Comparison of ENCODE assay signal across 1 cellular context in genomic region chr17:17445296-17445924, GRCh38.
A peak's percentile ranks its signal among the peaks of the same experiment; 100 is the strongest.
TF ChIP-seq lines count a peak whose summit lies in the region.

No MANE protein-coding gene starts in this region.

TF ChIP-seq in HepG2, 621 proteins besides CTCF, POLR2A, EP300 and RAD21 (continued from another document and continues in another):
- TF ChIP-seq FOXC1 (CRISPR knock-in tag; IDR thresholded peaks at IDR 0.05; ENCODE audit: borderline replicate concordance) (peak; percentile 9; the same call in 1 of the 2 replicates), ZNF383 (CRISPR knock-in tag; IDR thresholded peaks at IDR 0.05; ENCODE audit: borderline replicate concordance) (no peak), CHD2 (IDR thresholded peaks at IDR 0.05; ENCODE audit: low read depth, low read length) (no peak), TSC22D2 (CRISPR knock-in tag; IDR thresholded peaks at IDR 0.05; ENCODE audit: borderline replicate concordance) (no peak), BCL6 (CRISPR knock-in tag; IDR thresholded peaks at IDR 0.05) (no peak), ZNF776 (CRISPR knock-in tag; IDR thresholded peaks at IDR 0.05) (no peak), HOXA3 (CRISPR knock-in tag; IDR thresholded peaks at IDR 0.05) (no peak), ZNF513 (CRISPR knock-in tag; conservative IDR thresholded peaks at IDR 0.05) (no peak), TOE1 (CRISPR knock-in tag; IDR thresholded peaks at IDR 0.05) (no peak), ZGPAT (CRISPR knock-in tag; IDR thresholded peaks at IDR 0.05) (no peak), SALL2 (CRISPR knock-in tag; IDR thresholded peaks at IDR 0.05) (no peak), SUZ12 (IDR thresholded peaks at IDR 0.05; ENCODE audit: low read depth, low read length) (no peak), ZNF570 (CRISPR knock-in tag; IDR thresholded peaks at IDR 0.05; ENCODE audit: borderline replicate concordance) (no peak), BATF2 (CRISPR knock-in tag; IDR thresholded peaks at IDR 0.05) (no peak), PPARG (CRISPR knock-in tag; conservative IDR thresholded peaks at IDR 0.05) (peak; percentile 32; the same call in 1 of the 2 replicates), TEAD3 (CRISPR knock-in tag; optimal IDR thresholded peaks at IDR 0.05; ENCODE audit: borderline replicate concordance) (no peak), FOSL1 (CRISPR knock-in tag; IDR thresholded peaks at IDR 0.05; ENCODE audit: borderline replicate concordance) (no peak), PHB2 (IDR thresholded peaks at IDR 0.05; ENCODE audit: partially characterized antibody) (no peak), ZNF607 (CRISPR knock-in tag; IDR thresholded peaks at IDR 0.05; ENCODE audit: borderline replicate concordance) (0 out of 2 replicates have a peak, but pooled peaks have one; percentile 40), PRDM4 (CRISPR knock-in tag; IDR thresholded peaks at IDR 0.05; ENCODE audit: borderline replicate concordance) (no peak; the same call in 1 of the 2 replicates), RORA (CRISPR knock-in tag; IDR thresholded peaks at IDR 0.05) (no peak), ASH2L (IDR thresholded peaks at IDR 0.05; ENCODE audit: insufficient read length, low read depth, low read length) (no peak), SP4 (CRISPR knock-in tag; IDR thresholded peaks at IDR 0.05) (no peak), ZFP62 (CRISPR knock-in tag; IDR thresholded peaks at IDR 0.05) (no peak), RBFOX2 (IDR thresholded peaks at IDR 0.05; ENCODE audit: low read depth, low read length) (peak; percentile 57; the same call in 1 of the 2 replicates), NRL (CRISPR knock-in tag; IDR thresholded peaks at IDR 0.05; ENCODE audit: borderline replicate concordance) (0 out of 2 replicates have a peak, but pooled peaks have one; percentile 27), NONO (IDR thresholded peaks at IDR 0.05) (no peak), NONO (CRISPR knock-in tag; conservative IDR thresholded peaks at IDR 0.05) (peak; percentile 39; the same call in 1 of the 2 replicates), DRAP1 (CRISPR knock-in tag; IDR thresholded peaks at IDR 0.05) (peak; percentile 33; the same call in 1 of the 2 replicates), ZSCAN20 (CRISPR knock-in tag; IDR thresholded peaks at IDR 0.05; ENCODE audit: borderline replicate concordance) (no peak), ZNF230 (CRISPR knock-in tag; IDR thresholded peaks at IDR 0.05) (no peak), GFI1 (CRISPR knock-in tag; IDR thresholded peaks at IDR 0.05; ENCODE audit: borderline replicate concordance) (no peak), NFRKB (IDR thresholded peaks at IDR 0.05) (no peak), ZNF205 (CRISPR knock-in tag; IDR thresholded peaks at IDR 0.05) (0 out of 2 replicates have a peak, but pooled peaks have one; percentile 9), TERF1 (CRISPR knock-in tag; IDR thresholded peaks at IDR 0.05) (no peak), MIER3 (CRISPR knock-in tag; IDR thresholded peaks at IDR 0.05; ENCODE audit: borderline replicate concordance) (no peak), PITX1 (CRISPR knock-in tag; IDR thresholded peaks at IDR 0.05) (no peak), ZNF501 (CRISPR knock-in tag; IDR thresholded peaks at IDR 0.05) (no peak; the same call in none of the 2 replicates), FOXO1 (CRISPR knock-in tag; IDR thresholded peaks at IDR 0.05) (no peak; the same call in 1 of the 2 replicates), GATAD1 (CRISPR knock-in tag; IDR thresholded peaks at IDR 0.05) (no peak)
- TF ChIP-seq, protein P1, sequence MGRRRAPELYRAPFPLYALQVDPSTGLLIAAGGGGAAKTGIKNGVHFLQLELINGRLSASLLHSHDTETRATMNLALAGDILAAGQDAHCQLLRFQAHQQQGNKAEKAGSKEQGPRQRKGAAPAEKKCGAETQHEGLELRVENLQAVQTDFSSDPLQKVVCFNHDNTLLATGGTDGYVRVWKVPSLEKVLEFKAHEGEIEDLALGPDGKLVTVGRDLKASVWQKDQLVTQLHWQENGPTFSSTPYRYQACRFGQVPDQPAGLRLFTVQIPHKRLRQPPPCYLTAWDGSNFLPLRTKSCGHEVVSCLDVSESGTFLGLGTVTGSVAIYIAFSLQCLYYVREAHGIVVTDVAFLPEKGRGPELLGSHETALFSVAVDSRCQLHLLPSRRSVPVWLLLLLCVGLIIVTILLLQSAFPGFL (CRISPR knock-in tag; IDR thresholded peaks at IDR 0.05): no peak
- TF ChIP-seq, protein P2, sequence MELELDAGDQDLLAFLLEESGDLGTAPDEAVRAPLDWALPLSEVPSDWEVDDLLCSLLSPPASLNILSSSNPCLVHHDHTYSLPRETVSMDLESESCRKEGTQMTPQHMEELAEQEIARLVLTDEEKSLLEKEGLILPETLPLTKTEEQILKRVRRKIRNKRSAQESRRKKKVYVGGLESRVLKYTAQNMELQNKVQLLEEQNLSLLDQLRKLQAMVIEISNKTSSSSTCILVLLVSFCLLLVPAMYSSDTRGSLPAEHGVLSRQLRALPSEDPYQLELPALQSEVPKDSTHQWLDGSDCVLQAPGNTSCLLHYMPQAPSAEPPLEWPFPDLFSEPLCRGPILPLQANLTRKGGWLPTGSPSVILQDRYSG (CRISPR knock-in tag; IDR thresholded peaks at IDR 0.05): no peak
- TF ChIP-seq, protein P3, sequence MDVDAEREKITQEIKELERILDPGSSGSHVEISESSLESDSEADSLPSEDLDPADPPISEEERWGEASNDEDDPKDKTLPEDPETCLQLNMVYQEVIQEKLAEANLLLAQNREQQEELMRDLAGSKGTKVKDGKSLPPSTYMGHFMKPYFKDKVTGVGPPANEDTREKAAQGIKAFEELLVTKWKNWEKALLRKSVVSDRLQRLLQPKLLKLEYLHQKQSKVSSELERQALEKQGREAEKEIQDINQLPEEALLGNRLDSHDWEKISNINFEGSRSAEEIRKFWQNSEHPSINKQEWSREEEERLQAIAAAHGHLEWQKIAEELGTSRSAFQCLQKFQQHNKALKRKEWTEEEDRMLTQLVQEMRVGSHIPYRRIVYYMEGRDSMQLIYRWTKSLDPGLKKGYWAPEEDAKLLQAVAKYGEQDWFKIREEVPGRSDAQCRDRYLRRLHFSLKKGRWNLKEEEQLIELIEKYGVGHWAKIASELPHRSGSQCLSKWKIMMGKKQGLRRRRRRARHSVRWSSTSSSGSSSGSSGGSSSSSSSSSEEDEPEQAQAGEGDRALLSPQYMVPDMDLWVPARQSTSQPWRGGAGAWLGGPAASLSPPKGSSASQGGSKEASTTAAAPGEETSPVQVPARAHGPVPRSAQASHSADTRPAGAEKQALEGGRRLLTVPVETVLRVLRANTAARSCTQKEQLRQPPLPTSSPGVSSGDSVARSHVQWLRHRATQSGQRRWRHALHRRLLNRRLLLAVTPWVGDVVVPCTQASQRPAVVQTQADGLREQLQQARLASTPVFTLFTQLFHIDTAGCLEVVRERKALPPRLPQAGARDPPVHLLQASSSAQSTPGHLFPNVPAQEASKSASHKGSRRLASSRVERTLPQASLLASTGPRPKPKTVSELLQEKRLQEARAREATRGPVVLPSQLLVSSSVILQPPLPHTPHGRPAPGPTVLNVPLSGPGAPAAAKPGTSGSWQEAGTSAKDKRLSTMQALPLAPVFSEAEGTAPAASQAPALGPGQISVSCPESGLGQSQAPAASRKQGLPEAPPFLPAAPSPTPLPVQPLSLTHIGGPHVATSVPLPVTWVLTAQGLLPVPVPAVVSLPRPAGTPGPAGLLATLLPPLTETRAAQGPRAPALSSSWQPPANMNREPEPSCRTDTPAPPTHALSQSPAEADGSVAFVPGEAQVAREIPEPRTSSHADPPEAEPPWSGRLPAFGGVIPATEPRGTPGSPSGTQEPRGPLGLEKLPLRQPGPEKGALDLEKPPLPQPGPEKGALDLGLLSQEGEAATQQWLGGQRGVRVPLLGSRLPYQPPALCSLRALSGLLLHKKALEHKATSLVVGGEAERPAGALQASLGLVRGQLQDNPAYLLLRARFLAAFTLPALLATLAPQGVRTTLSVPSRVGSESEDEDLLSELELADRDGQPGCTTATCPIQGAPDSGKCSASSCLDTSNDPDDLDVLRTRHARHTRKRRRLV (CRISPR knock-in tag; IDR thresholded peaks at IDR 0.05): no peak; the same call in 1 of the 2 replicates
- TF ChIP-seq, protein P4, sequence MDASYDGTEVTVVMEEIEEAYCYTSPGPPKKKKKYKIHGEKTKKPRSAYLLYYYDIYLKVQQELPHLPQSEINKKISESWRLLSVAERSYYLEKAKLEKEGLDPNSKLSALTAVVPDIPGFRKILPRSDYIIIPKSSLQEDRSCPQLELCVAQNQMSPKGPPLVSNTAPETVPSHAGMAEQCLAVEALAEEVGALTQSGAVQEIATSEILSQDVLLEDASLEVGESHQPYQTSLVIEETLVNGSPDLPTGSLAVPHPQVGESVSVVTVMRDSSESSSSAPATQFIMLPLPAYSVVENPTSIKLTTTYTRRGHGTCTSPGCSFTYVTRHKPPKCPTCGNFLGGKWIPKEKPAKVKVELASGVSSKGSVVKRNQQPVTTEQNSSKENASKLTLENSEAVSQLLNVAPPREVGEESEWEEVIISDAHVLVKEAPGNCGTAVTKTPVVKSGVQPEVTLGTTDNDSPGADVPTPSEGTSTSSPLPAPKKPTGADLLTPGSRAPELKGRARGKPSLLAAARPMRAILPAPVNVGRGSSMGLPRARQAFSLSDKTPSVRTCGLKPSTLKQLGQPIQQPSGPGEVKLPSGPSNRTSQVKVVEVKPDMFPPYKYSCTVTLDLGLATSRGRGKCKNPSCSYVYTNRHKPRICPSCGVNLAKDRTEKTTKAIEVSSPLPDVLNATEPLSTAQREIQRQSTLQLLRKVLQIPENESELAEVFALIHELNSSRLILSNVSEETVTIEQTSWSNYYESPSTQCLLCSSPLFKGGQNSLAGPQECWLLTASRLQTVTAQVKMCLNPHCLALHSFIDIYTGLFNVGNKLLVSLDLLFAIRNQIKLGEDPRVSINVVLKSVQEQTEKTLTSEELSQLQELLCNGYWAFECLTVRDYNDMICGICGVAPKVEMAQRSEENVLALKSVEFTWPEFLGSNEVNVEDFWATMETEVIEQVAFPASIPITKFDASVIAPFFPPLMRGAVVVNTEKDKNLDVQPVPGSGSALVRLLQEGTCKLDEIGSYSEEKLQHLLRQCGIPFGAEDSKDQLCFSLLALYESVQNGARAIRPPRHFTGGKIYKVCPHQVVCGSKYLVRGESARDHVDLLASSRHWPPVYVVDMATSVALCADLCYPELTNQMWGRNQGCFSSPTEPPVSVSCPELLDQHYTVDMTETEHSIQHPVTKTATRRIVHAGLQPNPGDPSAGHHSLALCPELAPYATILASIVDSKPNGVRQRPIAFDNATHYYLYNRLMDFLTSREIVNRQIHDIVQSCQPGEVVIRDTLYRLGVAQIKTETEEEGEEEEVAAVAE (CRISPR knock-in tag; IDR thresholded peaks at IDR 0.05; ENCODE audit: borderline replicate concordance): no peak
- TF ChIP-seq, protein P5, sequence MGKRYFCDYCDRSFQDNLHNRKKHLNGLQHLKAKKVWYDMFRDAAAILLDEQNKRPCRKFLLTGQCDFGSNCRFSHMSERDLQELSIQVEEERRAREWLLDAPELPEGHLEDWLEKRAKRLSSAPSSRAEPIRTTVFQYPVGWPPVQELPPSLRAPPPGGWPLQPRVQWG (CRISPR knock-in tag; IDR thresholded peaks at IDR 0.05; ENCODE audit: borderline replicate concordance, low read depth): no peak
